ENCODE assay signal across 12 cellular contexts in the genomic region with DNA sequence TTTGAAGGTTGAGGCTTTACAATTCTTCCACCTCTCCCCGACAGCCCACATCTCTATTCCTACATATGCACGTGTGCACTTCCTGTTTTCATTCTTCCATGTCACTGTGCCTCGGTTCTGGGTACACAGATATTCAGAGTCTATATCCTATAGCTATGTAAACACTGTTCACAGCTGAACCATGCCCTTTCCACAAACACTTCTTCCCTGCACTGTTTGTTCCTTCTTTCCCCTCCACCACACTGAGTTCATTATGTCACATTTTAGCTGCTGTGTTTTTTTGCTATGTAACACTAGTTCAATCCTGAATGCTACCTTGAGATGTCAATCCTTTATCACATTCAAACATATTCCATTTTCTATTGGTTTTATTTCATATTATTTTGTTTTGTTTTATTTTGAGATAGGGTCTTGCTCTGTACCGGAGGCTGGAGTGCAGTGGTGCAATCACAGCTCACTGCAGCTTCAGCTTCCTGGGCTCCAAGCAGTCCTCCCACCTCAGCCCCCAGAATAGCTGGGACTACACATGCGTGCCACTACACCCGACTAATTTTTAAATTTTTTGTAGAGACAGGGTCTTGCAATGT. TPM values are rescaled to one million over a fixed set of nuclear protein-coding genes. Genes with fewer than 3 reads are reported as not detected.
A peak's percentile ranks its signal among the peaks of the same experiment; 100 is the strongest.
DNase-seq lines count a peak whose midpoint lies in the region; ATAC-seq and TF ChIP-seq lines count a peak whose summit lies in the region.
"Had no signal": no experiment of that assay in that cellular context is flagged by ENCODE, and none has a peak within 500 bp of the region (broad histone marks: within the 10 kb centered on the region; RNA-seq: fewer than 3 reads in every experiment).

No MANE protein-coding gene starts in this region.

- H3K27ac Mint-ChIP-seq in activated CD4-positive, alpha-beta T cell treated with anti-CD3 and anti-CD28 coated beads, Interleukin-2, amount 10 ng/mL, durations not matched to agents 7 days and 5 days: peak overlapping the region; percentile 55
- peak overlapping the region; percentile 60 for H3K27ac Mint-ChIP-seq in activated CD8-positive, alpha-beta T cell treated with anti-CD3 and anti-CD28 coated beads for 36 hours
- peak overlapping the region; percentile 8 for H3K27ac Mint-ChIP-seq in progenitor cell of endocrine pancreas

- no peaks in the 10 kb centered on the region for H3K36me3 Mint-ChIP-seq in activated CD4-positive, alpha-beta T cell treated with anti-CD3 and anti-CD28 coated beads, Interleukin-2, amount 10 ng/mL, durations not matched to agents 7 days and 5 days (ENCODE audit: low read depth)
- no peaks in the 10 kb centered on the region for H3K36me3 Mint-ChIP-seq in activated CD8-positive, alpha-beta T cell treated with anti-CD3 and anti-CD28 coated beads for 36 hours (ENCODE audit: low read depth)
- H3K36me3 Mint-ChIP-seq in progenitor cell of endocrine pancreas (ENCODE audit: insufficient read depth): no peaks in the 10 kb centered on the region

- H3K4me3 Mint-ChIP-seq in activated CD4-positive, alpha-beta T cell treated with anti-CD3 and anti-CD28 coated beads, Interleukin-2, amount 10 ng/mL, durations not matched to agents 7 days and 5 days: no peak overlapping the region
- H3K4me3 Mint-ChIP-seq in activated CD8-positive, alpha-beta T cell treated with anti-CD3 and anti-CD28 coated beads for 36 hours: no peak overlapping the region
- H3K4me3 Mint-ChIP-seq in progenitor cell of endocrine pancreas (ENCODE audit: low read depth): no peak overlapping the region

- H3K9me3 Mint-ChIP-seq in activated CD4-positive, alpha-beta T cell treated with anti-CD3 and anti-CD28 coated beads, Interleukin-2, amount 10 ng/mL, durations not matched to agents 7 days and 5 days: no peaks in the 10 kb centered on the region
- no peaks in the 10 kb centered on the region for H3K9me3 Mint-ChIP-seq in activated CD8-positive, alpha-beta T cell treated with anti-CD3 and anti-CD28 coated beads for 36 hours
- H3K9me3 Mint-ChIP-seq in progenitor cell of endocrine pancreas (ENCODE audit: low read depth): no peaks in the 10 kb centered on the region

- intact Hi-C loops in activated CD8-positive, alpha-beta T cell treated with anti-CD3 and anti-CD28 coated beads for 36 hours (cut with micrococcal nuclease): no loop called here

- CTCF ChIA-PET in activated CD4-positive, alpha-beta T cell treated with anti-CD3 and anti-CD28 coated beads, Interleukin-2, amount 10 ng/mL, durations not matched to agents 7 days and 5 days (lab: Charles Lee): interaction anchor here (0.6 to 2.0 kb wide), 9 partner anchors 9 to 357 kb away, joined by 3 to 6 read pairs (median 4); no protein-coding TSS in a partner anchor
- CTCF ChIA-PET in activated CD8-positive, alpha-beta T cell treated with anti-CD3 and anti-CD28 coated beads for 36 hours (lab: Charles Lee): interaction anchor here (1.0 to 1.4 kb wide), 2 partner anchors 9 to 14 kb away, joined by 3 read pairs; no protein-coding TSS in a partner anchor

- DNase-seq in activated CD4-positive, alpha-beta T cell treated with anti-CD3 and anti-CD28 coated beads, Interleukin-2, amount 10 ng/mL, durations not matched to agents 7 days and 5 days: no peak
- no peak for DNase-seq in activated CD4-positive, alpha-beta T cell treated with anti-CD3 and anti-CD28 coated beads, Interleukin-2, amount 50 U/mL, for 1 hour
- DNase-seq in NCI-H2029 treated with DMSO at 0.1 percent for 48 hours (lab: John Stamatoyannopoulos, UW) (peak; percentile 64), progenitor cell of endocrine pancreas (ENCODE audit: low spot score, unreplicated experiment) (no peak), GOT3 (lab: John Stamatoyannopoulos, UW) (no peak)
- DNase-seq in activated CD8-positive, alpha-beta T cell treated with anti-CD3 and anti-CD28 coated beads for 36 hours: no peak
- DNase-seq in stimulated activated CD4-positive, alpha-beta T cell treated with anti-CD3 and anti-CD28 coated beads, Interleukin-4, amount 100 ng/mL, for 24 hours: no peak
- DNase-seq: hippocampal formation, mesendoderm, NCI-H446, retina had no signal

- peaks cover 22% of the 10 kb centered on the region for H3K4me1 Mint-ChIP-seq in activated CD4-positive, alpha-beta T cell treated with anti-CD3 and anti-CD28 coated beads, Interleukin-2, amount 10 ng/mL, durations not matched to agents 7 days and 5 days
- H3K4me1 Mint-ChIP-seq in activated CD8-positive, alpha-beta T cell treated with anti-CD3 and anti-CD28 coated beads for 36 hours (ENCODE audit: low read depth): peaks cover 23% of the 10 kb centered on the region
- H3K4me1 Mint-ChIP-seq in progenitor cell of endocrine pancreas (ENCODE audit: low read depth): peaks cover 4% of the 10 kb centered on the region

- POLR2A ChIA-PET in activated CD4-positive, alpha-beta T cell treated with anti-CD3 and anti-CD28 coated beads, Interleukin-2, amount 10 ng/mL, durations not matched to agents 7 days and 5 days (lab: Charles Lee): interaction anchor here (1.9 kb wide), 1 partner anchor 46 kb away, joined by 5 read pairs; no protein-coding TSS in a partner anchor
- POLR2A ChIA-PET in activated CD8-positive, alpha-beta T cell treated with anti-CD3 and anti-CD28 coated beads for 36 hours (lab: Charles Lee): no interaction called here

- ATAC-seq in activated CD8-positive, alpha-beta T cell treated with anti-CD3 and anti-CD28 coated beads for 36 hours: no peak
- no peak for ATAC-seq in HG02763 (IDR thresholded peaks at IDR 0.05; ENCODE audit: unreplicated experiment)

- TF ChIP-seq CTCF in activated CD8-positive, alpha-beta T cell treated with anti-CD3 and anti-CD28 coated beads for 36 hours (IDR thresholded peaks at IDR 0.05): no peak
- no peak for TF ChIP-seq CTCF in progenitor cell of endocrine pancreas (IDR thresholded peaks at IDR 0.05; ENCODE audit: unreplicated experiment)

- no peaks in the 10 kb centered on the region for H3K27me3 Mint-ChIP-seq in activated CD4-positive, alpha-beta T cell treated with anti-CD3 and anti-CD28 coated beads, Interleukin-2, amount 10 ng/mL, durations not matched to agents 7 days and 5 days
- no peaks in the 10 kb centered on the region for H3K27me3 Mint-ChIP-seq in activated CD8-positive, alpha-beta T cell treated with anti-CD3 and anti-CD28 coated beads for 36 hours
- no peaks in the 10 kb centered on the region for H3K27me3 Mint-ChIP-seq in progenitor cell of endocrine pancreas

RNA-seq across cellular contexts. Expression of a gene that starts 17.0 kb away (rescaled TPM):
- total RNA-seq in activated CD4-positive, alpha-beta T cell treated with anti-CD3 and anti-CD28 coated beads, Interleukin-2, amount 10 ng/mL, durations not matched to agents 7 days and 5 days: 10 to 100 TPM; 65.4 to 69.2 TPM
- total RNA-seq in activated CD8-positive, alpha-beta T cell treated with anti-CD3 and anti-CD28 coated beads for 36 hours: 10 to 100 TPM; 57.6 to 60.1 TPM
- 59.8 and 62.8 TPM in 2 replicates for total RNA-seq in progenitor cell of endocrine pancreas

RNA-seq across cellular contexts. Expression of a gene that starts 26.7 kb away (rescaled TPM):
- total RNA-seq in activated CD4-positive, alpha-beta T cell treated with anti-CD3 and anti-CD28 coated beads, Interleukin-2, amount 10 ng/mL, durations not matched to agents 7 days and 5 days: 10 to 100 TPM; 11.8 to 13.2 TPM
- total RNA-seq in activated CD8-positive, alpha-beta T cell treated with anti-CD3 and anti-CD28 coated beads for 36 hours: 1 to 10 TPM; 4.5 to 5.7 TPM
- 13.3 and 13.8 TPM in 2 replicates for total RNA-seq in progenitor cell of endocrine pancreas

RNA-seq across cellular contexts. Expression of a gene that starts 43.4 kb away (rescaled TPM):
- total RNA-seq in activated CD4-positive, alpha-beta T cell treated with anti-CD3 and anti-CD28 coated beads, Interleukin-2, amount 10 ng/mL, durations not matched to agents 7 days and 5 days: 1,000 to 10,000 TPM; 1,809 to 1,847 TPM
- total RNA-seq in activated CD8-positive, alpha-beta T cell treated with anti-CD3 and anti-CD28 coated beads for 36 hours: 1,000 to 10,000 TPM; 1,130 to 1,151 TPM
- total RNA-seq in progenitor cell of endocrine pancreas: 1.6 and 3.8 TPM in 2 replicates

RNA-seq across cellular contexts. Expression of a gene that starts 44.0 kb away (rescaled TPM):
- total RNA-seq in activated CD4-positive, alpha-beta T cell treated with anti-CD3 and anti-CD28 coated beads, Interleukin-2, amount 10 ng/mL, durations not matched to agents 7 days and 5 days: 10 to 100 TPM; 50.7 to 55.4 TPM
- 10 to 100 TPM; 17.7 to 19.5 TPM for total RNA-seq in activated CD8-positive, alpha-beta T cell treated with anti-CD3 and anti-CD28 coated beads for 36 hours
- total RNA-seq in progenitor cell of endocrine pancreas: 41.7 and 45.7 TPM in 2 replicates

RNA-seq across cellular contexts. Expression of a gene that starts 48.3 kb away (rescaled TPM):
- 1 to 10 TPM; 1.2 to 1.7 TPM for total RNA-seq in activated CD4-positive, alpha-beta T cell treated with anti-CD3 and anti-CD28 coated beads, Interleukin-2, amount 10 ng/mL, durations not matched to agents 7 days and 5 days
- 1 to 10 TPM; 2.5 TPM for total RNA-seq in activated CD8-positive, alpha-beta T cell treated with anti-CD3 and anti-CD28 coated beads for 36 hours
- 3.5 and 3.9 TPM in 2 replicates for total RNA-seq in progenitor cell of endocrine pancreas

Comparison
In these comparisons a context has a peak if more than half of its experiments do, and no peak if none do; other contexts are left out.
1. H3K27ac Mint-ChIP-seq: peak in every context shown above with its lines; median percentile 60 in activated CD8-positive, alpha-beta T cell treated with anti-CD3 and anti-CD28 coated beads for 36 hours; 55 in activated CD4-positive, alpha-beta T cell treated with anti-CD3 and anti-CD28 coated beads, Interleukin-2, amount 10 ng/mL, durations not matched to agents 7 days and 5 days; 8 in progenitor cell of endocrine pancreas.
2. RNA of a gene that starts 43.4 kb away (total RNA-seq): 1,809 to 1,847 TPM in activated CD4-positive, alpha-beta T cell treated with anti-CD3 and anti-CD28 coated beads, Interleukin-2, amount 10 ng/mL, durations not matched to agents 7 days and 5 days and 1,130 to 1,151 TPM in activated CD8-positive, alpha-beta T cell treated with anti-CD3 and anti-CD28 coated beads for 36 hours; 1.6 to 3.8 TPM in progenitor cell of endocrine pancreas; every median in the first group is over 100 times any median in the second.